ENCODE assay signal across 1 cellular context in genomic region chr15:31325976-31326728, GRCh38.
TF ChIP-seq lines count a peak whose summit lies in the region.

No MANE protein-coding gene starts in this region.

TF ChIP-seq in WTC11, 78 proteins besides CTCF, POLR2A, EP300 and RAD21 (continued from another document):
- TF ChIP-seq TEAD1 (CRISPR knock-in tag; IDR thresholded peaks at IDR 0.05) (no peak), EMX1 (CRISPR knock-in tag; IDR thresholded peaks at IDR 0.05) (no peak)
- TF ChIP-seq, protein P1, sequence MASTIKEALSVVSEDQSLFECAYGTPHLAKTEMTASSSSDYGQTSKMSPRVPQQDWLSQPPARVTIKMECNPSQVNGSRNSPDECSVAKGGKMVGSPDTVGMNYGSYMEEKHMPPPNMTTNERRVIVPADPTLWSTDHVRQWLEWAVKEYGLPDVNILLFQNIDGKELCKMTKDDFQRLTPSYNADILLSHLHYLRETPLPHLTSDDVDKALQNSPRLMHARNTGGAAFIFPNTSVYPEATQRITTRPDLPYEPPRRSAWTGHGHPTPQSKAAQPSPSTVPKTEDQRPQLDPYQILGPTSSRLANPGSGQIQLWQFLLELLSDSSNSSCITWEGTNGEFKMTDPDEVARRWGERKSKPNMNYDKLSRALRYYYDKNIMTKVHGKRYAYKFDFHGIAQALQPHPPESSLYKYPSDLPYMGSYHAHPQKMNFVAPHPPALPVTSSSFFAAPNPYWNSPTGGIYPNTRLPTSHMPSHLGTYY (CRISPR knock-in tag; IDR thresholded peaks at IDR 0.05): no peak
